8 cellular contexts compared by ENCODE assay signal in genomic region chr2:189580662-189581353, GRCh38. TPM values are rescaled to one million over a fixed set of nuclear protein-coding genes. Genes with fewer than 3 reads are reported as not detected.
DNase-seq lines count a peak whose midpoint lies in the region; ATAC-seq and TF ChIP-seq lines count a peak whose summit lies in the region.

Gene SLC40A1 (minus strand): TSS chr2:189580786. CDS start chr2:189580460, 326 bp downstream.

- POLR2A ChIA-PET in MCF 10A (lab: Yijun Ruan, JAX) = interaction anchor here (0.7 to 1.0 kb wide), 2 partner anchors 36 to 104 kb away, joined by 3 to 4 read pairs; no protein-coding TSS in a partner anchor

- intact Hi-C loops in MCF 10A (cut with micrococcal nuclease) = no loop called here

- DNase-seq in T47D (ENCODE audit: low read depth in 1 of 2, low spot score in 1 of 2) (peak; percentile 67 to 91), MCF 10A (ENCODE audit: unreplicated experiment) (no peak), RPMI8226 (peak; percentile 70), activated gamma-delta T cell treated with Interleukin-2 at 50 U/mL for 16 hours (peak; percentile 53), foreskin keratinocyte (peak in 1 of 2 donors; percentile 23), neural crest cell (ENCODE audit: low read depth, low spot score) (peak; percentile 59), substantia nigra (lab: John Stamatoyannopoulos, UW) (peak in 41 of 49 donors; percentile 8 to 76 (median 46))

- H3K27me3 ChIP-seq in foreskin keratinocyte = peaks cover 83% of the 10 kb centered on the region

- H3K36me3 Mint-ChIP-seq in MCF 10A (ENCODE audit: insufficient read depth, unreplicated experiment) = no peaks in the 10 kb centered on the region
- H3K36me3 Mint-ChIP-seq in neural crest cell (ENCODE audit: low read depth) = no peaks in the 10 kb centered on the region

- no peaks in the 10 kb centered on the region for H3K27me3 Mint-ChIP-seq in MCF 10A (ENCODE audit: insufficient read depth, unreplicated experiment)
- H3K27me3 Mint-ChIP-seq in neural crest cell (ENCODE audit: low read depth) = peaks cover 68% of the 10 kb centered on the region

- in situ Hi-C loops in T47D (cut with HindIII; ENCODE audit: low pct_unique_long_range_greater_than_20kb, low sequenced_read_pairs) = no loop called here

- H3K4me3 Mint-ChIP-seq in MCF 10A (ENCODE audit: unreplicated experiment) (no peak within 1 kb of the TSS), neural crest cell (peak within 1 kb of the TSS; percentile 83)

- TF ChIP-seq CTCF in MCF 10A (IDR thresholded peaks at IDR 0.05; ENCODE audit: unreplicated experiment) = no peak
- TF ChIP-seq CTCF in foreskin keratinocyte (conservative IDR thresholded peaks at IDR 0.05) = no peak
- peak; percentile 17 for TF ChIP-seq CTCF in neural crest cell (conservative IDR thresholded peaks at IDR 0.05)

- ATAC-seq in HG03457 (IDR thresholded peaks at IDR 0.05; ENCODE audit: unreplicated experiment) = peak; percentile 55
- peak; percentile 81 for ATAC-seq in foreskin keratinocyte

- CTCF ChIA-PET in MCF 10A (lab: Yijun Ruan, JAX) = interaction anchor here (0.5 kb wide), 1 partner anchor 30 kb away, joined by 4 read pairs; no protein-coding TSS in a partner anchor

- H3K27ac ChIP-seq in foreskin keratinocyte = no peak within 1 kb of the TSS
- peak within 1 kb of the TSS; percentile 29 for H3K27ac ChIP-seq in substantia nigra (ENCODE audit: low read depth, low read length, poor library complexity, severe bottlenecking)

- H3K4me1 ChIP-seq in foreskin keratinocyte = no peaks in the 10 kb centered on the region

- H3K9me3 Mint-ChIP-seq in MCF 10A (ENCODE audit: unreplicated experiment) = peaks cover 13% of the 10 kb centered on the region
- no peaks in the 10 kb centered on the region for H3K9me3 Mint-ChIP-seq in neural crest cell

- H3K27ac Mint-ChIP-seq in MCF 10A (ENCODE audit: low read depth, unreplicated experiment) (no peak within 1 kb of the TSS), neural crest cell (ENCODE audit: unreplicated experiment) (no peak within 1 kb of the TSS)

- BruUV-seq in MCF 10A (replicated peaks; lab: Mats Ljungman, UMichigan) = no TSS peak

- H3K4me1 Mint-ChIP-seq in MCF 10A (ENCODE audit: insufficient read depth, unreplicated experiment) = no peaks in the 10 kb centered on the region
- peaks cover 16% of the 10 kb centered on the region for H3K4me1 Mint-ChIP-seq in neural crest cell

RNA-seq across cellular contexts. Expression of gene SLC40A1, which starts in this region (rescaled TPM):
- total RNA-seq in MCF 10A (2022) (0.15 TPM in 1 of 2 replicates, not detected in the other), foreskin keratinocyte (0.04 and 0.07 TPM in 2 replicates), neural crest cell (2.0 and 2.6 TPM in 2 replicates)
- polyA plus RNA-seq in foreskin keratinocyte = 0.02 TPM in 2 replicates

Comparison
In these comparisons a context has a peak if more than half of its experiments do, and no peak if none do; other contexts are left out.
1. Peak in ATAC-seq in foreskin keratinocyte; RNA of the gene not detected or under 1 TPM.